9 cellular contexts compared by ENCODE assay signal in the genomic region with DNA sequence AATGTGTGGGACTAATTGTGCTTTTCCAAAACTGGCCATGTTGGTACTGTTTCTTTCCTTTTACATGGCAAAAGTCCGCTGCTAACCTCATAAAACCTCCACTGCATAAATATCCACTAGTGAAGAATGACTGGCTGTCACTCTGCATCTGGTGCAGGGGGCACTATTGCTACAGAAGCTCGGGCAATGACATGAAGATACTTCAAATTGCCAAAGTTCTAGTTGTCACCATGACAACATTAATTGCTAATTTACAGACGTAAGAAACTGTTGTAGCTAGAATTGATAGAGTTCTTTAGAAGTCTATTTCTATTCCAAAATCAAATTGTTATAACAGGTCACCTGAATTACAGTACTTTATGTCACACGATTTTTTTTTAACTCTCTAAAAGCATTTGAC. TPM values are rescaled to one million over a fixed set of nuclear protein-coding genes. Genes with fewer than 3 reads are reported as not detected.
DNase-seq lines count a peak whose midpoint lies in the region; ATAC-seq and TF ChIP-seq lines count a peak whose summit lies in the region.
"Had no signal": no experiment of that assay in that cellular context is flagged by ENCODE, and none has a peak within 500 bp of the region (broad histone marks: within the 10 kb centered on the region; RNA-seq: fewer than 3 reads in every experiment).

No MANE protein-coding gene starts in this region.

- H3K27ac ChIP-seq in A673 (ENCODE audit: low read depth, low read length, poor library complexity, severe bottlenecking) (no peak overlapping the region), iPS-20b (ENCODE audit: low read length) (no peak overlapping the region), psoas muscle (no peak overlapping the region)

- TF ChIP-seq CTCF in A673 (conservative IDR thresholded peaks at IDR 0.05; ENCODE audit: low read depth, low read length) (peak; percentile 42), GM20000 (IDR thresholded peaks at IDR 0.05; ENCODE audit: extremely low read depth, missing control alignments) (peak; percentile 25), psoas muscle (IDR thresholded peaks at IDR 0.05) (no peak)

- no peak for TF ChIP-seq POLR2A in GM18505 (IDR thresholded peaks at IDR 0.05; ENCODE audit: borderline replicate concordance, extremely low read depth, insufficient read depth, insufficient read length)

- H3K27ac Mint-ChIP-seq in T-cell: peak overlapping the region; percentile 80 to 92

- intact Hi-C loops in A673 (cut with micrococcal nuclease; ENCODE audit: unreplicated experiment) (no loop called here), psoas muscle (cut with DNase I) (loop anchor here (5.0 to 10.0 kb wide), 2 partner anchors 39 to 109 kb away; partner anchors contain the start of genes KLHL23 (in 1 of the 2) and PPIG (in 1 of the 2))

- CTCF ChIA-PET in A673 (lab: Charles Lee): no interaction called here
- CTCF ChIA-PET in T-cell (lab: Charles Lee): interaction anchor here (1.1 to 2.3 kb wide), 2 partner anchors 10 to 12 kb away, joined by 3 to 9 read pairs; no protein-coding TSS in a partner anchor

- H3K4me1 ChIP-seq in A673 (ENCODE audit: insufficient read depth, low read length, poor library complexity, severe bottlenecking): peaks cover 4% of the 10 kb centered on the region
- no peaks in the 10 kb centered on the region for H3K4me1 ChIP-seq in iPS-20b (ENCODE audit: insufficient read depth, low read length)
- peaks cover 5% of the 10 kb centered on the region for H3K4me1 ChIP-seq in psoas muscle

- ATAC-seq in T-cell (replicated peaks in 1 of 4) (no peak), GM18505 (IDR thresholded peaks at IDR 0.05; ENCODE audit: unreplicated experiment) (no peak), psoas muscle (no peak)

- H3K27me3 ChIP-seq in A673 (replicated peaks; ENCODE audit: insufficient read depth, low read depth, low read length, poor library complexity) (no peaks in the 10 kb centered on the region), iPS-20b (ENCODE audit: insufficient read depth, low read length) (no peaks in the 10 kb centered on the region), psoas muscle (ENCODE audit: insufficient read depth in 3 of 3, low read length in 2 of 3) (no peaks in the 10 kb centered on the region)
- H3K27me3 ChIP-seq: body of pancreas had no signal

- H3K9me3 ChIP-seq in A673 (ENCODE audit: low read depth, low read length, poor library complexity, severe bottlenecking) (no peaks in the 10 kb centered on the region), iPS-20b (ENCODE audit: insufficient read depth, low read depth, low read length) (no peaks in the 10 kb centered on the region; the same call in 1 of the 2 replicates), psoas muscle (no peaks in the 10 kb centered on the region)
- H3K9me3 ChIP-seq: body of pancreas had no signal

- 10 to 14% (median 12%) methylated on average over 4 of the region's 4 CpGs for WGBS in psoas muscle, 3 donors

- peak overlapping the region; percentile 69 for H3K4me3 ChIP-seq in A673 (ENCODE audit: low read depth, low read length, poor library complexity, severe bottlenecking)
- peak overlapping the region; percentile 82 for H3K4me3 ChIP-seq in iPS-20b (ENCODE audit: low read length)
- no peak overlapping the region for H3K4me3 ChIP-seq in psoas muscle

- H3K4me3 Mint-ChIP-seq in T-cell: peak overlapping the region; percentile 83 to 97 (median 87)

- H3K27me3 Mint-ChIP-seq in T-cell: peaks cover 5 to 9% of the 10 kb centered on the region in 2 donors

- H3K9ac ChIP-seq in iPS-20b (ENCODE audit: low read depth, low read length): no peak overlapping the region; the same call in 1 of the 2 replicates

- H3K36me3 Mint-ChIP-seq in T-cell: peaks cover 15% of the 10 kb centered on the region

- H3K36me3 ChIP-seq in A673 (ENCODE audit: insufficient read depth, low read length, poor library complexity, severe bottlenecking) (no peaks in the 10 kb centered on the region), iPS-20b (ENCODE audit: insufficient read depth, low read depth, low read length) (peaks cover 15% of the 10 kb centered on the region; the same call in 1 of the 2 replicates), psoas muscle (ENCODE audit: insufficient read depth in 1 of 2, low read depth in 1 of 2) (peaks cover 0 to 6% of the 10 kb centered on the region in 2 donors)

- H3K9me3 Mint-ChIP-seq in T-cell: peaks cover 4 to 21% (median 9%) of the 10 kb centered on the region in 3 donors

- POLR2A ChIA-PET in A673 (lab: Charles Lee; ENCODE audit: low non-redundant PET): no interaction called here
- POLR2A ChIA-PET in T-cell (lab: Charles Lee): interaction anchor here in 1 of 2 donors (0.5 to 3.4 kb wide), 8 partner anchors 10 to 1281 kb away, joined by 3 to 25 read pairs (median 4); partner anchors contain the start of genes FASTKD1 and SSB

- BruUV-seq in A673 (replicated peaks; lab: Mats Ljungman, UMichigan): no TSS peak

- H3K4me1 Mint-ChIP-seq in T-cell: peaks cover 11 to 18% (median 17%) of the 10 kb centered on the region in 3 donors

- DNase-seq in A673 (ENCODE audit: low spot score): peak; percentile 35
- no peak for DNase-seq in GM20000 (ENCODE audit: low spot score)
- peak in 5 of 34 experiments; percentile 8 to 20 (median 16) for DNase-seq in T-cell
- no peak for DNase-seq in stimulated activated naive CD4-positive, alpha-beta T cell treated with Interleukin-2 at 50 U/mL for 16 hours (lab: John Stamatoyannopoulos, UW)
- no peak for DNase-seq in mucosa of gallbladder (ENCODE audit: low spot score)
- DNase-seq in psoas muscle: no peak

RNA-seq across cellular contexts. Expression of gene CFAP210, which starts 0.9 kb away (rescaled TPM):
- total RNA-seq in A673 (2021) (0.37 and 0.83 TPM in 2 replicates), T-cell (under 1 TPM in 2 of 5 donors, not detected in 3; 0.35 to 0.96 TPM), mucosa of gallbladder (0.23 TPM), psoas muscle (not detected)
- polyA plus RNA-seq in psoas muscle: under 1 TPM in 2 of 3 donors, not detected in 1; 0.03 to 0.04 TPM
- total RNA-seq: body of pancreas had no signal

RNA-seq across cellular contexts. Expression of gene PHOSPHO2, which starts 0.9 kb away (rescaled TPM):
- 6.9 TPM in 2 replicates for total RNA-seq in A673 (2021)
- total RNA-seq in T-cell: 1 to 10 TPM; 3.6 to 8.6 (median 6.1) TPM
- total RNA-seq in mucosa of gallbladder: 9.6 TPM
- 1 to 10 TPM in 3 of 4 donors, under 1 TPM in 1; 0.86 to 2.3 (median 1.4) TPM for total RNA-seq in psoas muscle
- polyA plus RNA-seq in psoas muscle: 1 to 10 TPM; 1.6 to 7.5 (median 1.9) TPM

RNA-seq across cellular contexts. Expression of gene KLHL23, which starts 40.3 kb away (rescaled TPM):
- 48.4 and 50.1 TPM in 2 replicates for total RNA-seq in A673 (2021)
- total RNA-seq in T-cell: 1 to 10 TPM in 3 of 5 donors, under 1 TPM in 2; 0.55 to 1.3 (median 1.2) TPM
- 15.9 TPM for total RNA-seq in mucosa of gallbladder
- 1 to 10 TPM; 4.4 to 8.9 (median 7.6) TPM for total RNA-seq in psoas muscle
- polyA plus RNA-seq in psoas muscle: 1 to 10 TPM; 2.6 to 7.9 (median 4.8) TPM
